ENCODE assay signal across 21 cellular contexts in genomic region chr20:58942549-58942948, GRCh38.
"Had no signal": no experiment of that assay in that cellular context is flagged by ENCODE, and none has a peak within 500 bp of the region (broad histone marks: within the 10 kb centered on the region; RNA-seq: fewer than 3 reads in every experiment).

No MANE protein-coding gene starts in this region.

- H3K4me3 Mint-ChIP-seq: activated CD4-positive, alpha-beta memory T cell treated with anti-CD3 and anti-CD28 coated beads for 36 hours; activated CD4-positive, alpha-beta T cell treated with anti-CD3 and anti-CD28 coated beads, Interleukin-2, amount 10 ng/mL, durations not matched to agents 7 days and 5 days; activated naive CD8-positive, alpha-beta T cell treated with anti-CD3 and anti-CD28 coated beads, Interleukin-2, amount 10 ng/mL, durations not matched to agents 7 days and 5 days; T-helper 1 cell treated with Interleukin-12 subunit alpha and Interleukin-12 subunit beta and Interleukin-4 antibody, amounts not matched to agents 30 μg/mL and 1 μg/mL, for 36 hours had no signal

- H3K27ac ChIP-seq: ascending aorta, body of pancreas had no signal

- DNase-seq: activated CD4-positive, alpha-beta memory T cell treated with anti-CD3 and anti-CD28 coated beads for 36 hours; activated CD4-positive, alpha-beta T cell treated with anti-CD3 and anti-CD28 coated beads, Interleukin-2, amount 10 ng/mL, durations not matched to agents 7 days and 5 days; activated CD4-positive, CD25-positive, alpha-beta regulatory T cell; activated CD8-positive, alpha-beta memory T cell treated with anti-CD3 and anti-CD28 coated beads for 24 hours; activated naive CD4-positive, alpha-beta T cell treated with anti-CD3 and anti-CD28 coated beads, Interleukin-2, amount 50 U/mL, for 16 hours; activated naive CD8-positive, alpha-beta T cell treated with anti-CD3 and anti-CD28 coated beads, Interleukin-2, amount 10 ng/mL, durations not matched to agents 7 days and 5 days; amniotic stem cell; body of pancreas; central memory CD4-positive, alpha-beta T cell; Kasumi-1; NCI-H1092; NCI-H1417; NCI-H1930; NCI-H2171 treated with DMSO at 0.1 percent for 48 hours; NCI-H226; NCI-H526; NCI-H774; SHP77 treated with DMSO at 0.1 percent for 48 hours; T-helper 9 cell had no signal

- H3K4me3 ChIP-seq: ascending aorta, body of pancreas had no signal

- H3K4me1 Mint-ChIP-seq: activated CD4-positive, alpha-beta T cell treated with anti-CD3 and anti-CD28 coated beads, Interleukin-2, amount 10 ng/mL, durations not matched to agents 7 days and 5 days; activated naive CD8-positive, alpha-beta T cell treated with anti-CD3 and anti-CD28 coated beads, Interleukin-2, amount 10 ng/mL, durations not matched to agents 7 days and 5 days had no signal

- H3K27ac Mint-ChIP-seq: activated CD4-positive, alpha-beta memory T cell treated with anti-CD3 and anti-CD28 coated beads for 36 hours; activated CD4-positive, alpha-beta T cell treated with anti-CD3 and anti-CD28 coated beads, Interleukin-2, amount 10 ng/mL, durations not matched to agents 7 days and 5 days; activated naive CD8-positive, alpha-beta T cell treated with anti-CD3 and anti-CD28 coated beads, Interleukin-2, amount 10 ng/mL, durations not matched to agents 7 days and 5 days; T-helper 1 cell treated with Interleukin-12 subunit alpha and Interleukin-12 subunit beta and Interleukin-4 antibody, amounts not matched to agents 30 μg/mL and 1 μg/mL, for 36 hours had no signal

- H3K27me3 ChIP-seq: ascending aorta, body of pancreas had no signal

- H3K9me3 Mint-ChIP-seq: activated CD4-positive, alpha-beta memory T cell treated with anti-CD3 and anti-CD28 coated beads for 36 hours; activated CD4-positive, alpha-beta T cell treated with anti-CD3 and anti-CD28 coated beads, Interleukin-2, amount 10 ng/mL, durations not matched to agents 7 days and 5 days; activated naive CD8-positive, alpha-beta T cell treated with anti-CD3 and anti-CD28 coated beads, Interleukin-2, amount 10 ng/mL, durations not matched to agents 7 days and 5 days; T-helper 1 cell treated with Interleukin-12 subunit alpha and Interleukin-12 subunit beta and Interleukin-4 antibody, amounts not matched to agents 30 μg/mL and 1 μg/mL, for 36 hours had no signal

- H3K4me1 ChIP-seq: ascending aorta had no signal

- ATAC-seq: body of pancreas had no signal

- H3K36me3 ChIP-seq: ascending aorta had no signal

- H3K9me3 ChIP-seq: ascending aorta, body of pancreas had no signal

- H3K36me3 Mint-ChIP-seq: activated CD4-positive, alpha-beta memory T cell treated with anti-CD3 and anti-CD28 coated beads for 36 hours; activated naive CD8-positive, alpha-beta T cell treated with anti-CD3 and anti-CD28 coated beads, Interleukin-2, amount 10 ng/mL, durations not matched to agents 7 days and 5 days had no signal
